1 cellular context compared by ENCODE assay signal in the genomic region with DNA sequence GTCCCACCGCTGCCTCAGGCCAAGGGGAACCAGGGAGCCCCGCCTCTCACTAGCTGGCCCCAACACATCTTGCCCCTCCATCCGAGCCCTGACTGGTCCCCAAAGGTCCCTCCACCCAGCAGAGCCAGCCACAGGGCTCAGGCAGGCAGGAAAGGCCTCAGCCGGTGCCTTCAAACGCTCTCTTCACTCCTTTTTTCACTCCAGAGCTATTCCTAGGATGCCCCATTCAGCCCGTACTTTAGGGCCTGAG.
TF ChIP-seq lines count a peak whose summit lies in the region.

No MANE protein-coding gene starts in this region.

TF ChIP-seq in K562, 482 proteins besides CTCF, POLR2A, EP300 and RAD21:
- TF ChIP-seq MEF2D (tag; conservative IDR thresholded peaks at IDR 0.05; ENCODE audit: low read depth), result no peak
- no peak for TF ChIP-seq MYBL2 (IDR thresholded peaks at IDR 0.05; ENCODE audit: low read depth)
- no peak for TF ChIP-seq MYBL2 (CRISPR knock-in tag; IDR thresholded peaks at IDR 0.05; ENCODE audit: borderline replicate concordance)
- TF ChIP-seq HIVEP1 (CRISPR knock-in tag; IDR thresholded peaks at IDR 0.05), result no peak
- no peak for TF ChIP-seq ZNF764 (CRISPR knock-in tag; IDR thresholded peaks at IDR 0.05; ENCODE audit: low read depth)
- no peak for TF ChIP-seq KAT8 (IDR thresholded peaks at IDR 0.05; ENCODE audit: low read depth)
- TF ChIP-seq, protein P1, sequence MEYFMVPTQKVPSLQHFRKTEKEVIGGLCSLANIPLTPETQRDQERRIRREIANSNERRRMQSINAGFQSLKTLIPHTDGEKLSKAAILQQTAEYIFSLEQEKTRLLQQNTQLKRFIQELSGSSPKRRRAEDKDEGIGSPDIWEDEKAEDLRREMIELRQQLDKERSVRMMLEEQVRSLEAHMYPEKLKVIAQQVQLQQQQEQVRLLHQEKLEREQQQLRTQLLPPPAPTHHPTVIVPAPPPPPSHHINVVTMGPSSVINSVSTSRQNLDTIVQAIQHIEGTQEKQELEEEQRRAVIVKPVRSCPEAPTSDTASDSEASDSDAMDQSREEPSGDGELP (CRISPR knock-in tag; IDR thresholded peaks at IDR 0.05; ENCODE audit: borderline replicate concordance), result no peak
- TF ChIP-seq NFIC (IDR thresholded peaks at IDR 0.05), result 0 out of 2 replicates have a peak, but pooled peaks have one; percentile 4
- TF ChIP-seq POLR2G (IDR thresholded peaks at IDR 0.05; ENCODE audit: low read depth, low read length), result peak; percentile 70
- no peak for TF ChIP-seq ZNF224 (CRISPR knock-in tag; IDR thresholded peaks at IDR 0.05)
- no peak for TF ChIP-seq ZNF766 (CRISPR knock-in tag; conservative IDR thresholded peaks at IDR 0.05)
- no peak for TF ChIP-seq FUS (optimal IDR thresholded peaks at IDR 0.05; ENCODE audit: low read depth, low read length)
- TF ChIP-seq NFRKB (IDR thresholded peaks at IDR 0.05; ENCODE audit: low read depth), result peak; percentile 77; the same call in 1 of the 2 replicates
- TF ChIP-seq GATAD2A (IDR thresholded peaks at IDR 0.05), result no peak
- no peak for TF ChIP-seq POLR3G (IDR thresholded peaks at IDR 0.05; ENCODE audit: extremely low read depth, insufficient read length, insufficient replicate concordance)
- TF ChIP-seq MED1 (CRISPR knock-in tag; IDR thresholded peaks at IDR 0.05; ENCODE audit: borderline replicate concordance), result 0 out of 2 replicates have a peak, but pooled peaks have one; percentile 88
- TF ChIP-seq, protein P2, sequence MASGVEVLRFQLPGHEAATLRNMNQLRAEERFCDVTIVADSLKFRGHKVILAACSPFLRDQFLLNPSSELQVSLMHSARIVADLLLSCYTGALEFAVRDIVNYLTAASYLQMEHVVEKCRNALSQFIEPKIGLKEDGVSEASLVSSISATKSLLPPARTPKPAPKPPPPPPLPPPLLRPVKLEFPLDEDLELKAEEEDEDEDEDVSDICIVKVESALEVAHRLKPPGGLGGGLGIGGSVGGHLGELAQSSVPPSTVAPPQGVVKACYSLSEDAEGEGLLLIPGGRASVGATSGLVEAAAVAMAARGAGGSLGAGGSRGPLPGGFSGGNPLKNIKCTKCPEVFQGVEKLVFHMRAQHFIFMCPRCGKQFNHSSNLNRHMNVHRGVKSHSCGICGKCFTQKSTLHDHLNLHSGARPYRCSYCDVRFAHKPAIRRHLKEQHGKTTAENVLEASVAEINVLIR (CRISPR knock-in tag; IDR thresholded peaks at IDR 0.05), result no peak
- no peak for TF ChIP-seq PPARD (CRISPR knock-in tag; IDR thresholded peaks at IDR 0.05)
- TF ChIP-seq RBM17 (IDR thresholded peaks at IDR 0.05; ENCODE audit: borderline replicate concordance, low read depth, low read length), result no peak
- TF ChIP-seq, protein P3, sequence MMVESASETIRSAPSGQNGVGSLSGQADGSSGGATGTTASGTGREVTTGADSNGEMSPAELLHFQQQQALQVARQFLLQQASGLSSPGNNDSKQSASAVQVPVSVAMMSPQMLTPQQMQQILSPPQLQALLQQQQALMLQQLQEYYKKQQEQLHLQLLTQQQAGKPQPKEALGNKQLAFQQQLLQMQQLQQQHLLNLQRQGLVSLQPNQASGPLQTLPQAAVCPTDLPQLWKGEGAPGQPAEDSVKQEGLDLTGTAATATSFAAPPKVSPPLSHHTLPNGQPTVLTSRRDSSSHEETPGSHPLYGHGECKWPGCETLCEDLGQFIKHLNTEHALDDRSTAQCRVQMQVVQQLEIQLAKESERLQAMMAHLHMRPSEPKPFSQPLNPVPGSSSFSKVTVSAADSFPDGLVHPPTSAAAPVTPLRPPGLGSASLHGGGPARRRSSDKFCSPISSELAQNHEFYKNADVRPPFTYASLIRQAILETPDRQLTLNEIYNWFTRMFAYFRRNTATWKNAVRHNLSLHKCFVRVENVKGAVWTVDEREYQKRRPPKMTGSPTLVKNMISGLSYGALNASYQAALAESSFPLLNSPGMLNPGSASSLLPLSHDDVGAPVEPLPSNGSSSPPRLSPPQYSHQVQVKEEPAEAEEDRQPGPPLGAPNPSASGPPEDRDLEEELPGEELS (CRISPR knock-in tag; IDR thresholded peaks at IDR 0.05; ENCODE audit: borderline replicate concordance), result 0 out of 2 replicates have a peak, but pooled peaks have one; percentile 39
- TF ChIP-seq TRIM28 (IDR thresholded peaks at IDR 0.05), result no peak
- TF ChIP-seq, protein P4, sequence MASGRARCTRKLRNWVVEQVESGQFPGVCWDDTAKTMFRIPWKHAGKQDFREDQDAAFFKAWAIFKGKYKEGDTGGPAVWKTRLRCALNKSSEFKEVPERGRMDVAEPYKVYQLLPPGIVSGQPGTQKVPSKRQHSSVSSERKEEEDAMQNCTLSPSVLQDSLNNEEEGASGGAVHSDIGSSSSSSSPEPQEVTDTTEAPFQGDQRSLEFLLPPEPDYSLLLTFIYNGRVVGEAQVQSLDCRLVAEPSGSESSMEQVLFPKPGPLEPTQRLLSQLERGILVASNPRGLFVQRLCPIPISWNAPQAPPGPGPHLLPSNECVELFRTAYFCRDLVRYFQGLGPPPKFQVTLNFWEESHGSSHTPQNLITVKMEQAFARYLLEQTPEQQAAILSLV (tag; IDR thresholded peaks at IDR 0.05), result no peak
- TF ChIP-seq, protein P5, sequence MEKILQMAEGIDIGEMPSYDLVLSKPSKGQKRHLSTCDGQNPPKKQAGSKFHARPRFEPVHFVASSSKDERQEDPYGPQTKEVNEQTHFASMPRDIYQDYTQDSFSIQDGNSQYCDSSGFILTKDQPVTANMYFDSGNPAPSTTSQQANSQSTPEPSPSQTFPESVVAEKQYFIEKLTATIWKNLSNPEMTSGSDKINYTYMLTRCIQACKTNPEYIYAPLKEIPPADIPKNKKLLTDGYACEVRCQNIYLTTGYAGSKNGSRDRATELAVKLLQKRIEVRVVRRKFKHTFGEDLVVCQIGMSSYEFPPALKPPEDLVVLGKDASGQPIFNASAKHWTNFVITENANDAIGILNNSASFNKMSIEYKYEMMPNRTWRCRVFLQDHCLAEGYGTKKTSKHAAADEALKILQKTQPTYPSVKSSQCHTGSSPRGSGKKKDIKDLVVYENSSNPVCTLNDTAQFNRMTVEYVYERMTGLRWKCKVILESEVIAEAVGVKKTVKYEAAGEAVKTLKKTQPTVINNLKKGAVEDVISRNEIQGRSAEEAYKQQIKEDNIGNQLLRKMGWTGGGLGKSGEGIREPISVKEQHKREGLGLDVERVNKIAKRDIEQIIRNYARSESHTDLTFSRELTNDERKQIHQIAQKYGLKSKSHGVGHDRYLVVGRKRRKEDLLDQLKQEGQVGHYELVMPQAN (IDR thresholded peaks at IDR 0.05; ENCODE audit: borderline replicate concordance), result peak; percentile 14; the same call in 1 of the 2 replicates
- no peak for TF ChIP-seq ZFP30 (CRISPR knock-in tag; IDR thresholded peaks at IDR 0.05; ENCODE audit: borderline replicate concordance)
- TF ChIP-seq FOS (IDR thresholded peaks at IDR 0.05; ENCODE audit: extremely low read depth, insufficient read length), result no peak
- TF ChIP-seq ZNF12 (CRISPR knock-in tag; IDR thresholded peaks at IDR 0.05), result no peak
- no peak for TF ChIP-seq MXI1 (IDR thresholded peaks at IDR 0.05; ENCODE audit: low read depth, low read length)
